ENCODE assay signal across 27 cellular contexts in genomic region chr6:71040841-71041240, GRCh38.
"Had no signal": no experiment of that assay in that cellular context is flagged by ENCODE, and none has a peak within 500 bp of the region (broad histone marks: within the 10 kb centered on the region; RNA-seq: fewer than 3 reads in every experiment).

No MANE protein-coding gene starts in this region.

- DNase-seq: activated effector memory CD4-positive, alpha-beta T cell treated with anti-CD3 and anti-CD28 coated beads, Interleukin-2, amount 50 U/mL, for 16 hours; activated effector memory CD4-positive, alpha-beta T cell treated with Interleukin-2 at 50 U/mL for 16 hours; activated gamma-delta T cell; activated gamma-delta T cell treated with Interleukin-2 at 50 U/mL for 16 hours; activated naive CD4-positive, alpha-beta T cell; activated naive CD4-positive, alpha-beta T cell treated with anti-CD3 and anti-CD28 coated beads for 36 hours; activated naive CD4-positive, alpha-beta T cell treated with anti-CD3 and anti-CD28 coated beads, Interleukin-2, amount 10 ng/mL, durations not matched to agents 7 days and 5 days; activated naive CD4-positive, alpha-beta T cell treated with anti-CD3 and anti-CD28 coated beads, Interleukin-2, amount 50 U/mL, for 16 hours; activated naive CD4-positive, alpha-beta T cell treated with Interleukin-2 at 50 U/mL for 16 hours; activated naive CD8-positive, alpha-beta T cell treated with anti-CD3 and anti-CD28 coated beads for 36 hours; activated naive CD8-positive, alpha-beta T cell treated with anti-CD3 and anti-CD28 coated beads, Interleukin-2, amount 10 ng/mL, durations not matched to agents 7 days and 5 days; activated naive CD8-positive, alpha-beta T cell treated with anti-CD3 and anti-CD28 coated beads, Interleukin-2, amount 50 U/mL, for 24 hours; activated T-cell treated with anti-CD3 and anti-CD28 coated beads, Interleukin-2, amount 50 U/mL, for 4 hours; activated T-cell treated with anti-CD3 and anti-CD28 coated beads, Interleukin-2, amount 50 U/mL, for 48 hours; activated T-cell treated with anti-CD3 and anti-CD28 coated beads, Interleukin-2, amount 50 U/mL, for 72 hours; adrenal gland; amniotic stem cell; aorta; body of pancreas; brain microvascular endothelial cell; central memory CD4-positive, alpha-beta T cell; cerebellar nuclear complex had no signal

- H3K36me3 ChIP-seq: adrenal gland, ascending aorta, brain microvascular endothelial cell, breast epithelium, cardiac muscle cell had no signal

- H3K4me1 ChIP-seq: adrenal gland, ascending aorta, body of pancreas, breast epithelium had no signal

- H3K27me3 ChIP-seq: adrenal gland, ascending aorta, body of pancreas, brain microvascular endothelial cell, breast epithelium, cardiac muscle cell had no signal

- H3K27ac ChIP-seq: adrenal gland, ascending aorta, body of pancreas, brain microvascular endothelial cell, breast epithelium, cardiac muscle cell had no signal

- ATAC-seq: activated naive CD4-positive, alpha-beta T cell treated with anti-CD3 and anti-CD28 coated beads, Interleukin-2, amount 50 U/mL, for 72 hours; activated naive CD8-positive, alpha-beta T cell treated with anti-CD3 and anti-CD28 coated beads, Interleukin-2, amount 50 U/mL, for 24 hours; activated T-cell treated with anti-CD3 and anti-CD28 coated beads, Interleukin-2, amount 50 U/mL, for 4 hours; activated T-cell treated with anti-CD3 and anti-CD28 coated beads, Interleukin-2, amount 50 U/mL, for 72 hours; activated T-helper 17 cell treated with anti-CD3 and anti-CD28 coated beads, Interleukin-2, amount 50 U/mL, for 72 hours; body of pancreas had no signal

- H3K4me3 ChIP-seq: adrenal gland, ascending aorta, body of pancreas, breast epithelium, cardiac muscle cell had no signal

- H3K9me3 ChIP-seq: adrenal gland, ascending aorta, body of pancreas, breast epithelium had no signal
